Comparison of ENCODE assay signal across 15 cellular contexts in genomic region chr2:116074161-116074560, GRCh38.
DNase-seq lines count a peak whose midpoint lies in the region.
"Had no signal": no experiment of that assay in that cellular context is flagged by ENCODE, and none has a peak within 500 bp of the region (broad histone marks: within the 10 kb centered on the region; RNA-seq: fewer than 3 reads in every experiment).

No MANE protein-coding gene starts in this region.

- peak; percentile 47 for DNase-seq in Ammon's horn (ENCODE audit: low spot score)
- peak; percentile 54 for DNase-seq in inferior parietal cortex (ENCODE audit: extremely low spot score)
- peak; percentile 22 for DNase-seq in putamen (ENCODE audit: low spot score)
- no peak for DNase-seq in activated naive CD4-positive, alpha-beta T cell (lab: John Stamatoyannopoulos, UW)
- DNase-seq in D341Med (ENCODE audit: low spot score), result no peak
- DNase-seq in midbrain (lab: John Stamatoyannopoulos, UW), result no peak
- DNase-seq: AML-193; BE2C; C1 segment of cervical spinal cord; CD4-positive, alpha-beta memory T cell; CD4-positive, CD25-positive, alpha-beta regulatory T cell; CD8-positive, alpha-beta memory T cell; COR-L47; DMS79 treated with DMSO at 0.1 percent for 48 hours; GF-D8 had no signal

Comparison
In these comparisons a context has a peak if more than half of its experiments do, and no peak if none do; other contexts are left out.
1. DNase-seq: peak in Ammon's horn (single experiment), inferior parietal cortex (single experiment) and putamen (single experiment); none in activated naive CD4-positive, alpha-beta T cell (0 of 4), D341Med (single experiment) and midbrain (single experiment).